ENCODE assay signal across 12 cellular contexts in genomic region chr14:101360045-101360931, GRCh38.
A peak's percentile ranks its signal among the peaks of the same experiment; 100 is the strongest.
DNase-seq lines count a peak whose midpoint lies in the region; ATAC-seq and TF ChIP-seq lines count a peak whose summit lies in the region.
"Had no signal": no experiment of that assay in that cellular context is flagged by ENCODE, and none has a peak within 500 bp of the region (broad histone marks: within the 10 kb centered on the region; RNA-seq: fewer than 3 reads in every experiment).

No MANE protein-coding gene starts in this region.

- H2AFZ ChIP-seq in mesenchymal stem cell (ENCODE audit: low read depth, low read length): no peak overlapping the region

- no peak overlapping the region for H2BK12ac ChIP-seq in mesenchymal stem cell (ENCODE audit: low read length in 2 of 2)

- no peaks in the 10 kb centered on the region for H3K36me3 Mint-ChIP-seq in brain
- H3K36me3 Mint-ChIP-seq in stimulated activated naive B cell treated with anti-CD40 and anti-IgM and Interleukin-4, amounts not matched to agents 10 μg/mL and 1 μg/mL and 100 μg/mL, for 72 hours: peaks cover 9 to 14% of the 10 kb centered on the region in 2 donors
- H3K36me3 Mint-ChIP-seq in activated CD4-positive, alpha-beta T cell treated with anti-CD3 and anti-CD28 coated beads, Interleukin-2, amount 10 ng/mL, durations not matched to agents 7 days and 5 days (ENCODE audit: low read depth): no peaks in the 10 kb centered on the region

- H2BK15ac ChIP-seq in mesenchymal stem cell (ENCODE audit: low read depth, poor library complexity, severe bottlenecking): no peak overlapping the region

- H3K27me3 ChIP-seq in mesenchymal stem cell (ENCODE audit: control insufficient read depth in 1 of 2, insufficient read depth in 1 of 2, low read length in 2 of 2) (peaks cover 0 to 31% of the 10 kb centered on the region in 2 experiments), foreskin keratinocyte (no peaks in the 10 kb centered on the region)
- H3K27me3 ChIP-seq: ascending aorta had no signal

- peaks cover 35% of the 10 kb centered on the region for H3K4me1 Mint-ChIP-seq in brain
- peaks cover 53 to 65% of the 10 kb centered on the region in 2 donors for H3K4me1 Mint-ChIP-seq in stimulated activated naive B cell treated with anti-CD40 and anti-IgM and Interleukin-4, amounts not matched to agents 10 μg/mL and 1 μg/mL and 100 μg/mL, for 72 hours
- H3K4me1 Mint-ChIP-seq in activated CD4-positive, alpha-beta T cell treated with anti-CD3 and anti-CD28 coated beads, Interleukin-2, amount 10 ng/mL, durations not matched to agents 7 days and 5 days: no peaks in the 10 kb centered on the region

- POLR2A ChIA-PET in activated CD4-positive, alpha-beta T cell treated with anti-CD3 and anti-CD28 coated beads, Interleukin-2, amount 10 ng/mL, durations not matched to agents 7 days and 5 days (lab: Charles Lee): no interaction called here

- H4K8ac ChIP-seq in mesenchymal stem cell (ENCODE audit: low read length): no peak overlapping the region

- H3K4me3 ChIP-seq in Jurkat, Clone E6-1 (ENCODE audit: low read length): no peak overlapping the region
- H3K4me3 ChIP-seq in mesenchymal stem cell (ENCODE audit: insufficient read depth in 1 of 2, low read depth in 1 of 2, low read length in 2 of 2): no peak overlapping the region
- H3K4me3 ChIP-seq: ascending aorta, SK-N-MC had no signal

- peak overlapping the region in 3 of 5 experiments; percentile 68 to 80 (median 74) for H3K27ac Mint-ChIP-seq in brain
- H3K27ac Mint-ChIP-seq in stimulated activated naive B cell treated with anti-CD40 and anti-IgM and Interleukin-4, amounts not matched to agents 10 μg/mL and 1 μg/mL and 100 μg/mL, for 72 hours: peak overlapping the region; percentile 45
- no peak overlapping the region for H3K27ac Mint-ChIP-seq in activated CD4-positive, alpha-beta T cell treated with anti-CD3 and anti-CD28 coated beads, Interleukin-2, amount 10 ng/mL, durations not matched to agents 7 days and 5 days

- no peaks in the 10 kb centered on the region for H3K27me3 Mint-ChIP-seq in brain
- peaks cover 11 to 13% of the 10 kb centered on the region in 2 donors for H3K27me3 Mint-ChIP-seq in stimulated activated naive B cell treated with anti-CD40 and anti-IgM and Interleukin-4, amounts not matched to agents 10 μg/mL and 1 μg/mL and 100 μg/mL, for 72 hours
- H3K27me3 Mint-ChIP-seq in activated CD4-positive, alpha-beta T cell treated with anti-CD3 and anti-CD28 coated beads, Interleukin-2, amount 10 ng/mL, durations not matched to agents 7 days and 5 days: peaks cover 3% of the 10 kb centered on the region

- H3K9ac ChIP-seq in mesenchymal stem cell (ENCODE audit: low read length): peak overlapping the region; percentile 26

- H3K23ac ChIP-seq in mesenchymal stem cell (ENCODE audit: low read length in 2 of 2): no peak overlapping the region

- no peak overlapping the region for H2BK5ac ChIP-seq in mesenchymal stem cell (ENCODE audit: low read depth, low read length, poor library complexity, severe bottlenecking)

- H2BK120ac ChIP-seq in mesenchymal stem cell (ENCODE audit: low read depth, low read length): no peak overlapping the region

- no peak overlapping the region for H3K4me2 ChIP-seq in mesenchymal stem cell (ENCODE audit: low read length, poor library complexity, severe bottlenecking)

- ATAC-seq in stimulated activated naive B cell treated with anti-CD40 and anti-IgM and Interleukin-4, amounts not matched to agents 10 μg/mL and 1 μg/mL and 100 μg/mL, for 72 hours (replicated peaks): peak in 1 of 2 donors; percentile 14
- ATAC-seq in HG03097 (IDR thresholded peaks at IDR 0.05; ENCODE audit: low FRiP score, unreplicated experiment) (no peak), foreskin keratinocyte (no peak)
- ATAC-seq: left lobe of liver had no signal

- H2AK5ac ChIP-seq in mesenchymal stem cell (ENCODE audit: low read length, severe bottlenecking): no peak overlapping the region

- H3K4me3 Mint-ChIP-seq in brain: peak overlapping the region in 1 of 5 experiments; percentile 24
- H3K4me3 Mint-ChIP-seq in stimulated activated naive B cell treated with anti-CD40 and anti-IgM and Interleukin-4, amounts not matched to agents 10 μg/mL and 1 μg/mL and 100 μg/mL, for 72 hours: peak overlapping the region; percentile 27 to 35
- H3K4me3 Mint-ChIP-seq in activated CD4-positive, alpha-beta T cell treated with anti-CD3 and anti-CD28 coated beads, Interleukin-2, amount 10 ng/mL, durations not matched to agents 7 days and 5 days: no peak overlapping the region

- 30% methylated on average over 20 of the region's 22 CpGs for WGBS in mesenchymal stem cell

- no peak overlapping the region for H3K14ac ChIP-seq in mesenchymal stem cell (ENCODE audit: low read length in 2 of 2)

- H3K4me1 ChIP-seq in mesenchymal stem cell (ENCODE audit: control insufficient read depth, insufficient read depth, low read depth, low read length): no peaks in the 10 kb centered on the region
- no peaks in the 10 kb centered on the region for H3K4me1 ChIP-seq in foreskin keratinocyte

- peaks cover 3% of the 10 kb centered on the region for H3K9me3 ChIP-seq in mesenchymal stem cell (ENCODE audit: control insufficient read depth, low read length)
- H3K9me3 ChIP-seq: ascending aorta had no signal

- no peak overlapping the region for H3K4ac ChIP-seq in mesenchymal stem cell (ENCODE audit: low read depth in 1 of 2, low read length in 2 of 2)

- TF ChIP-seq CTCF in brain (conservative IDR thresholded peaks at IDR 0.05): no peak
- TF ChIP-seq CTCF in foreskin keratinocyte (conservative IDR thresholded peaks at IDR 0.05): no peak

- no peaks in the 10 kb centered on the region for H3K79me1 ChIP-seq in mesenchymal stem cell (replicated peaks; ENCODE audit: low read length, poor library complexity, severe bottlenecking)

- no peak overlapping the region for H3K18ac ChIP-seq in mesenchymal stem cell (ENCODE audit: low read depth in 1 of 2, low read length in 2 of 2)

- peak; percentile 50 for DNase-seq in Jurkat, Clone E6-1 (ENCODE audit: low read depth, low spot score)
- no peak for DNase-seq in mesenchymal stem cell
- DNase-seq in stimulated activated naive B cell treated with anti-CD40 and anti-IgM and Interleukin-4, amounts not matched to agents 10 μg/mL and 1 μg/mL and 100 μg/mL, for 72 hours: no peak
- no peak for DNase-seq in activated CD4-positive, alpha-beta T cell treated with anti-CD3 and anti-CD28 coated beads, Interleukin-2, amount 10 ng/mL, durations not matched to agents 7 days and 5 days
- no peak for DNase-seq in putamen (ENCODE audit: low spot score)
- no peak for DNase-seq in foreskin keratinocyte

- H3K36me3 ChIP-seq in mesenchymal stem cell (ENCODE audit: control insufficient read depth in 1 of 2, insufficient read depth in 2 of 2, low read depth in 1 of 2, low read length in 2 of 2): no peaks in the 10 kb centered on the region
- H3K36me3 ChIP-seq: ascending aorta had no signal

- no peak overlapping the region for H4K91ac ChIP-seq in mesenchymal stem cell (ENCODE audit: low read length)

- peaks cover 3 to 24% (median 14%) of the 10 kb centered on the region in 5 experiments for H3K9me3 Mint-ChIP-seq in brain
- H3K9me3 Mint-ChIP-seq in stimulated activated naive B cell treated with anti-CD40 and anti-IgM and Interleukin-4, amounts not matched to agents 10 μg/mL and 1 μg/mL and 100 μg/mL, for 72 hours: peaks cover 8 to 17% of the 10 kb centered on the region in 2 donors
- H3K9me3 Mint-ChIP-seq in activated CD4-positive, alpha-beta T cell treated with anti-CD3 and anti-CD28 coated beads, Interleukin-2, amount 10 ng/mL, durations not matched to agents 7 days and 5 days: peaks cover 2% of the 10 kb centered on the region

- no peak overlapping the region for H3K27ac ChIP-seq in mesenchymal stem cell (ENCODE audit: low read length, poor library complexity, severe bottlenecking)
- no peak overlapping the region for H3K27ac ChIP-seq in foreskin keratinocyte
- H3K27ac ChIP-seq: ascending aorta, epithelial cell of prostate, SK-N-MC had no signal

- CTCF ChIA-PET in activated CD4-positive, alpha-beta T cell treated with anti-CD3 and anti-CD28 coated beads, Interleukin-2, amount 10 ng/mL, durations not matched to agents 7 days and 5 days (lab: Charles Lee): no interaction called here
